11 cellular contexts compared by ENCODE assay signal in genomic region chr10:5303504-5303903, GRCh38.
"Had no signal": no experiment of that assay in that cellular context is flagged by ENCODE, and none has a peak within 500 bp of the region (broad histone marks: within the 10 kb centered on the region; RNA-seq: fewer than 3 reads in every experiment).

No MANE protein-coding gene starts in this region.

- H3K27ac ChIP-seq: GM23248 had no signal

- H3K9ac ChIP-seq: GM23248 had no signal

- H3K36me3 ChIP-seq: HAP-1 had no signal

- H3K4me2 ChIP-seq: GM23338 had no signal

- H3K9me3 ChIP-seq: HAP-1 had no signal

- H3K4me1 ChIP-seq: HAP-1 had no signal

- DNase-seq: GM23248, GOT3, H7, H9, HCEC 1CT, HFFc6 had no signal

- H3K4me3 ChIP-seq: GM23248, GM23338, HAP-1 had no signal

- FAIRE-seq: H1, H54 had no signal

- ATAC-seq: GM23338, HCT116 had no signal

- H2AFZ ChIP-seq: GM23248, GM23338 had no signal
